ENCODE assay signal across 10 cellular contexts in genomic region chr18:11751305-11752115, GRCh38.
DNase-seq lines count a peak whose midpoint lies in the region; ATAC-seq and TF ChIP-seq lines count a peak whose summit lies in the region.
"Had no signal": no experiment of that assay in that cellular context is flagged by ENCODE, and none has a peak within 500 bp of the region (broad histone marks: within the 10 kb centered on the region; RNA-seq: fewer than 3 reads in every experiment).

No MANE protein-coding gene starts in this region.

- H3K9me3 Mint-ChIP-seq in endothelial cell (ENCODE audit: unreplicated experiment) (no peaks in the 10 kb centered on the region), mesothelial cell of epicardium (no peaks in the 10 kb centered on the region)

- TF ChIP-seq CTCF in endothelial cell (IDR thresholded peaks at IDR 0.05; ENCODE audit: unreplicated experiment) (no peak), mesothelial cell of epicardium (IDR thresholded peaks at IDR 0.05; ENCODE audit: unreplicated experiment) (no peak), suprapubic skin (IDR thresholded peaks at IDR 0.05) (no peak)

- H3K27me3 ChIP-seq in suprapubic skin = peaks cover 28% of the 10 kb centered on the region

- peak overlapping the region; percentile 55 for H3K4me3 ChIP-seq in suprapubic skin

- H3K4me3 Mint-ChIP-seq in endothelial cell (ENCODE audit: unreplicated experiment) (peak overlapping the region; percentile 89), mesothelial cell of epicardium (peak overlapping the region; percentile 68)

- TF ChIP-seq EP300 in suprapubic skin (IDR thresholded peaks at IDR 0.05) = no peak

- ATAC-seq in HG03469 (IDR thresholded peaks at IDR 0.05; ENCODE audit: unreplicated experiment) = no peak

- no peaks in the 10 kb centered on the region for H3K36me3 Mint-ChIP-seq in endothelial cell (ENCODE audit: low read depth, unreplicated experiment)
- H3K36me3 Mint-ChIP-seq in mesothelial cell of epicardium = no peaks in the 10 kb centered on the region

- no peak overlapping the region for H3K27ac Mint-ChIP-seq in endothelial cell (ENCODE audit: unreplicated experiment)
- no peak overlapping the region for H3K27ac Mint-ChIP-seq in mesothelial cell of epicardium

- peaks cover 3% of the 10 kb centered on the region for H3K36me3 ChIP-seq in suprapubic skin

- no peaks in the 10 kb centered on the region for H3K9me3 ChIP-seq in suprapubic skin

- H3K27me3 Mint-ChIP-seq in endothelial cell (ENCODE audit: unreplicated experiment) (peaks cover 10% of the 10 kb centered on the region), mesothelial cell of epicardium (ENCODE audit: low read depth) (peaks cover 53% of the 10 kb centered on the region)

- TF ChIP-seq POLR2A in suprapubic skin (IDR thresholded peaks at IDR 0.05) = no peak

- H3K27ac ChIP-seq in suprapubic skin = no peak overlapping the region

- DNase-seq in NCI-H748 (lab: John Stamatoyannopoulos, UW; ENCODE audit: unreplicated experiment) (peak; percentile 43), NCI-H748 treated with DMSO at 0.1 percent for 48 hours (lab: John Stamatoyannopoulos, UW) (no peak), endothelial cell (ENCODE audit: low spot score) (peak; percentile 34), mesothelial cell of epicardium (ENCODE audit: low spot score in 2 of 2, unreplicated experiment in 2 of 2) (peak in 1 of 2 experiments; percentile 51), suprapubic skin (ENCODE audit: low spot score in 2 of 2) (no peak), globus pallidus (ENCODE audit: low spot score) (no peak), NCI-H510A treated with DMSO at 0.1 percent for 48 hours (lab: John Stamatoyannopoulos, UW) (no peak)
- DNase-seq: NCI-H82; stimulated activated CD4-positive, alpha-beta T cell treated with anti-CD3 and anti-CD28 coated beads, Interleukin-4, amount 100 ng/mL, for 1 hour had no signal

- H3K4me1 ChIP-seq in suprapubic skin = peaks cover 19% of the 10 kb centered on the region

- 23% methylated on average over 18 of the region's 84 CpGs for WGBS in suprapubic skin

- H3K4me1 Mint-ChIP-seq in endothelial cell (ENCODE audit: unreplicated experiment) (peaks cover 6% of the 10 kb centered on the region), mesothelial cell of epicardium (peaks cover 8% of the 10 kb centered on the region)

Comparison
In these comparisons a context has a peak if more than half of its experiments do, and no peak if none do; other contexts are left out.
1. DNase-seq: peak in NCI-H748 (single experiment) and endothelial cell (single experiment); none in NCI-H748 treated with DMSO at 0.1 percent for 48 hours (single experiment), suprapubic skin (0 of 2), globus pallidus (single experiment) and NCI-H510A treated with DMSO at 0.1 percent for 48 hours (single experiment).